Comparison of ENCODE assay signal across 20 cellular contexts in the genomic region with DNA sequence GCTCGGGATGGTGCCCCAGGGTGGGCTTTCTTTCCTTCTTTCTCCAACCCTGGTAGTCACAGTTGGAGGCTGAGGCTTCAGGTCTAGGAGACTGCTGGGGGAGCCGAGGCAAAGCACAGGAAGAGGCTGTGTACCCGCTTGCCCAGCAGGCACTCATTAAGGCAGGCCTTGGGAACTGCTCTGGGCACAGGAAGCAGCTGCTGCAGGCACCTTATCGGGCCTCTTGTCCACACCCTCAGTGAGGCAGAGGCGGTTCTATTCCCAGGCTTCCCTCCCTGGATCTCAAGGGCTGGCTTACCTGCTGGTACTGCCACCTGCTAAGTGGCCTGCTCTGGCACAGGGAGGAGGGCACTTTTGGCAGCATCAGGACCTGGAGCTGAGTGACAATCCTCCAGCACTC. TPM values are rescaled to one million over a fixed set of nuclear protein-coding genes. Genes with fewer than 3 reads are reported as not detected.
"Had no signal": no experiment of that assay in that cellular context is flagged by ENCODE, and none has a peak within 500 bp of the region (broad histone marks: within the 10 kb centered on the region; RNA-seq: fewer than 3 reads in every experiment).

No MANE protein-coding gene starts in this region.

- H3K9ac ChIP-seq: neural progenitor cell, parathyroid adenoma had no signal

- H3K9me3 ChIP-seq: ascending aorta, colonic mucosa, gastroesophageal sphincter, lower lobe of right lung, tibial nerve had no signal

- H3K4me3 Mint-ChIP-seq: activated naive CD8-positive, alpha-beta T cell treated with anti-CD3 and anti-CD28 coated beads, Interleukin-2, amount 50 U/mL, for 24 hours; activated T-helper 1 cell treated with anti-CD3 and anti-CD28 coated beads, Interleukin-12 subunit alpha, Interleukin-12 subunit beta, Interleukin-2, Interleukin-4 antibody, amounts not matched to agents 30 ng/mL and 10 ng/mL and 1 ng/mL, durations not matched to agents 14 hours and 24 hours and 36 hours; T-helper 2 cell treated with Interferon-gamma antibody and Interleukin-4, amounts not matched to agents 5 μg/mL and 100 μg/mL, for 36 hours had no signal

- H3K36me3 ChIP-seq: colonic mucosa, neural progenitor cell had no signal

- DNase-seq: activated CD4-positive, alpha-beta T cell treated with anti-CD3 and anti-CD28 coated beads, Interleukin-2, amount 50 U/mL, for 48 hours; activated CD8-positive, alpha-beta memory T cell treated with anti-CD3 and anti-CD28 coated beads, Interleukin-2, amount 50 U/mL, for 4 hours; activated naive CD4-positive, alpha-beta T cell treated with Interleukin-2 at 50 U/mL for 16 hours; activated naive CD8-positive, alpha-beta T cell treated with anti-CD3 and anti-CD28 coated beads, Interleukin-2, amount 50 U/mL, for 24 hours; colonic mucosa; effector CD4-positive, alpha-beta T cell; kidney glomerular epithelial cell; lower lobe of right lung; midbrain; retina had no signal

- H3K4me1 ChIP-seq: ascending aorta, colonic mucosa, parathyroid adenoma had no signal

- H3K27ac ChIP-seq: ascending aorta, colonic mucosa, gastroesophageal sphincter, hepatocyte, lower lobe of right lung, neural progenitor cell, parathyroid adenoma, tibial nerve had no signal

- H3K27ac Mint-ChIP-seq: activated naive CD8-positive, alpha-beta T cell treated with anti-CD3 and anti-CD28 coated beads, Interleukin-2, amount 50 U/mL, for 24 hours; neural progenitor cell had no signal

- ATAC-seq: activated CD4-positive, CD25-positive, alpha-beta regulatory T cell treated with anti-CD3 and anti-CD28 coated beads, Interleukin-2, amount 50 U/mL, for 24 hours; activated naive CD8-positive, alpha-beta T cell treated with anti-CD3 and anti-CD28 coated beads, Interleukin-2, amount 50 U/mL, for 24 hours; gastroesophageal sphincter; lower lobe of right lung had no signal

- H3K9me3 Mint-ChIP-seq: activated naive CD8-positive, alpha-beta T cell treated with anti-CD3 and anti-CD28 coated beads, Interleukin-2, amount 50 U/mL, for 24 hours; activated T-helper 1 cell treated with anti-CD3 and anti-CD28 coated beads, Interleukin-12 subunit alpha, Interleukin-12 subunit beta, Interleukin-2, Interleukin-4 antibody, amounts not matched to agents 30 ng/mL and 10 ng/mL and 1 ng/mL, durations not matched to agents 14 hours and 24 hours and 36 hours; neural progenitor cell; T-helper 2 cell treated with Interferon-gamma antibody and Interleukin-4, amounts not matched to agents 5 μg/mL and 100 μg/mL, for 36 hours had no signal

- H3K27me3 ChIP-seq: ascending aorta, colonic mucosa, gastroesophageal sphincter, hepatocyte, neural progenitor cell, tibial nerve had no signal

- H3K27me3 Mint-ChIP-seq: activated naive CD8-positive, alpha-beta T cell treated with anti-CD3 and anti-CD28 coated beads, Interleukin-2, amount 50 U/mL, for 24 hours had no signal

- H3K4me3 ChIP-seq: ascending aorta, colonic mucosa, gastroesophageal sphincter, hepatocyte, lower lobe of right lung, neural progenitor cell, skin epidermis, tibial nerve had no signal

RNA-seq across cellular contexts. Expression of a gene that starts 15.8 kb away (rescaled TPM):
- total RNA-seq: ascending aorta had no signal
- polyA plus RNA-seq: hepatocyte had no signal
